ENCODE assay signal across 27 cellular contexts in genomic region chr5:57677235-57677634, GRCh38.
"Had no signal": no experiment of that assay in that cellular context is flagged by ENCODE, and none has a peak within 500 bp of the region (broad histone marks: within the 10 kb centered on the region; RNA-seq: fewer than 3 reads in every experiment).

No MANE protein-coding gene starts in this region.

- H3K27me3 Mint-ChIP-seq: activated naive CD8-positive, alpha-beta T cell treated with anti-CD3 and anti-CD28 coated beads, Interleukin-2, amount 10 ng/mL, durations not matched to agents 7 days and 5 days; brain had no signal

- H3K27ac Mint-ChIP-seq: activated CD4-positive, alpha-beta memory T cell treated with anti-CD3 and anti-CD28 coated beads, Interleukin-2, amount 10 ng/mL, durations not matched to agents 7 days and 5 days; activated CD4-positive, alpha-beta T cell treated with anti-CD3 and anti-CD28 coated beads for 36 hours; activated CD4-positive, alpha-beta T cell treated with anti-CD3 and anti-CD28 coated beads, Interleukin-2, amount 10 ng/mL, durations not matched to agents 7 days and 5 days; activated naive CD4-positive, alpha-beta T cell treated with anti-CD3 and anti-CD28 coated beads, Interleukin-2, amount 10 ng/mL, durations not matched to agents 7 days and 5 days; activated naive CD4-positive, alpha-beta T cell treated with anti-CD3 and anti-CD28 coated beads, Interleukin-2, amount 50 U/mL, for 72 hours; activated naive CD8-positive, alpha-beta T cell treated with anti-CD3 and anti-CD28 coated beads, Interleukin-2, amount 10 ng/mL, durations not matched to agents 7 days and 5 days; activated T-cell treated with anti-CD3 and anti-CD28 coated beads, Interleukin-2, amount 50 U/mL, for 24 hours; activated T-cell treated with anti-CD3 and anti-CD28 coated beads, Interleukin-2, amount 50 U/mL, for 72 hours had no signal

- H3K36me3 Mint-ChIP-seq: activated naive CD4-positive, alpha-beta T cell treated with anti-CD3 and anti-CD28 coated beads, Interleukin-2, amount 10 ng/mL, durations not matched to agents 7 days and 5 days; activated naive CD4-positive, alpha-beta T cell treated with anti-CD3 and anti-CD28 coated beads, Interleukin-2, amount 50 U/mL, for 72 hours; activated naive CD8-positive, alpha-beta T cell treated with anti-CD3 and anti-CD28 coated beads, Interleukin-2, amount 10 ng/mL, durations not matched to agents 7 days and 5 days; brain had no signal

- H3K4me1 Mint-ChIP-seq: activated CD4-positive, alpha-beta memory T cell treated with anti-CD3 and anti-CD28 coated beads, Interleukin-2, amount 10 ng/mL, durations not matched to agents 7 days and 5 days; activated CD4-positive, alpha-beta T cell treated with anti-CD3 and anti-CD28 coated beads for 36 hours; activated CD4-positive, alpha-beta T cell treated with anti-CD3 and anti-CD28 coated beads, Interleukin-2, amount 10 ng/mL, durations not matched to agents 7 days and 5 days; activated naive CD4-positive, alpha-beta T cell treated with anti-CD3 and anti-CD28 coated beads, Interleukin-2, amount 10 ng/mL, durations not matched to agents 7 days and 5 days; activated naive CD8-positive, alpha-beta T cell treated with anti-CD3 and anti-CD28 coated beads, Interleukin-2, amount 10 ng/mL, durations not matched to agents 7 days and 5 days had no signal

- ATAC-seq: activated CD4-positive, alpha-beta T cell treated with anti-CD3 and anti-CD28 coated beads for 36 hours; activated naive CD4-positive, alpha-beta T cell treated with anti-CD3 and anti-CD28 coated beads, Interleukin-2, amount 50 U/mL, for 72 hours; activated T-cell treated with anti-CD3 and anti-CD28 coated beads, Interleukin-2, amount 50 U/mL, for 72 hours had no signal

- H3K9me3 ChIP-seq: ascending aorta, breast epithelium, colonic mucosa, esophagus squamous epithelium had no signal

- H3K27me3 ChIP-seq: ascending aorta, breast epithelium, cardiac muscle cell, colonic mucosa, esophagus squamous epithelium had no signal

- H3K4me3 ChIP-seq: ascending aorta, breast epithelium, cardiac muscle cell, colonic mucosa, esophagus squamous epithelium had no signal

- H3K9me3 Mint-ChIP-seq: activated CD4-positive, alpha-beta memory T cell treated with anti-CD3 and anti-CD28 coated beads, Interleukin-2, amount 10 ng/mL, durations not matched to agents 7 days and 5 days; activated CD4-positive, alpha-beta T cell treated with anti-CD3 and anti-CD28 coated beads, Interleukin-2, amount 10 ng/mL, durations not matched to agents 7 days and 5 days; activated naive CD4-positive, alpha-beta T cell treated with anti-CD3 and anti-CD28 coated beads, Interleukin-2, amount 10 ng/mL, durations not matched to agents 7 days and 5 days; activated naive CD4-positive, alpha-beta T cell treated with anti-CD3 and anti-CD28 coated beads, Interleukin-2, amount 50 U/mL, for 72 hours; activated naive CD8-positive, alpha-beta T cell treated with anti-CD3 and anti-CD28 coated beads, Interleukin-2, amount 10 ng/mL, durations not matched to agents 7 days and 5 days; activated T-cell treated with anti-CD3 and anti-CD28 coated beads, Interleukin-2, amount 50 U/mL, for 24 hours; activated T-cell treated with anti-CD3 and anti-CD28 coated beads, Interleukin-2, amount 50 U/mL, for 72 hours had no signal

- H3K4me3 Mint-ChIP-seq: activated CD4-positive, alpha-beta memory T cell treated with anti-CD3 and anti-CD28 coated beads, Interleukin-2, amount 10 ng/mL, durations not matched to agents 7 days and 5 days; activated CD4-positive, alpha-beta T cell treated with anti-CD3 and anti-CD28 coated beads for 36 hours; activated CD4-positive, alpha-beta T cell treated with anti-CD3 and anti-CD28 coated beads, Interleukin-2, amount 10 ng/mL, durations not matched to agents 7 days and 5 days; activated naive CD4-positive, alpha-beta T cell treated with anti-CD3 and anti-CD28 coated beads, Interleukin-2, amount 10 ng/mL, durations not matched to agents 7 days and 5 days; activated naive CD8-positive, alpha-beta T cell treated with anti-CD3 and anti-CD28 coated beads, Interleukin-2, amount 10 ng/mL, durations not matched to agents 7 days and 5 days; activated T-cell treated with anti-CD3 and anti-CD28 coated beads, Interleukin-2, amount 50 U/mL, for 24 hours; activated T-cell treated with anti-CD3 and anti-CD28 coated beads, Interleukin-2, amount 50 U/mL, for 72 hours; brain had no signal

- H3K27ac ChIP-seq: ascending aorta, breast epithelium, cardiac muscle cell, colonic mucosa, epithelial cell of prostate, esophagus squamous epithelium had no signal

- DNase-seq: activated CD4-positive, alpha-beta memory T cell treated with anti-CD3 and anti-CD28 coated beads, Interleukin-2, amount 10 ng/mL, durations not matched to agents 7 days and 5 days; activated CD4-positive, alpha-beta T cell treated with anti-CD3 and anti-CD28 coated beads for 36 hours; activated CD4-positive, alpha-beta T cell treated with anti-CD3 and anti-CD28 coated beads, Interleukin-2, amount 10 ng/mL, durations not matched to agents 7 days and 5 days; activated CD4-positive, alpha-beta T cell treated with anti-CD3 and anti-CD28 coated beads, Interleukin-2, amount 50 U/mL, for 4 hours; activated CD4-positive, CD25-positive, alpha-beta regulatory T cell; activated CD4-positive, CD25-positive, alpha-beta regulatory T cell treated with anti-CD3 and anti-CD28 coated beads, Interleukin-2, amount 50 U/mL, for 72 hours; activated CD8-positive, alpha-beta memory T cell treated with anti-CD3 and anti-CD28 coated beads, Interleukin-2, amount 50 U/mL, for 48 hours; activated gamma-delta T cell; activated naive CD4-positive, alpha-beta T cell; activated naive CD4-positive, alpha-beta T cell treated with anti-CD3 and anti-CD28 coated beads, Interleukin-2, amount 10 ng/mL, durations not matched to agents 7 days and 5 days; activated naive CD8-positive, alpha-beta T cell treated with anti-CD3 and anti-CD28 coated beads, Interleukin-2, amount 10 ng/mL, durations not matched to agents 7 days and 5 days; activated T-cell treated with anti-CD3 and anti-CD28 coated beads for 4 hours; activated T-cell treated with anti-CD3 and anti-CD28 coated beads, Interleukin-2, amount 50 U/mL, for 24 hours; activated T-cell treated with anti-CD3 and anti-CD28 coated beads, Interleukin-2, amount 50 U/mL, for 72 hours; central memory CD4-positive, alpha-beta T cell; cerebellar nuclear complex; colonic mucosa; effector CD8-positive, alpha-beta T cell; esophagus squamous epithelium; head of caudate nucleus; T-helper 2 cell had no signal

- H3K4me1 ChIP-seq: ascending aorta, breast epithelium, colonic mucosa had no signal

- H3K36me3 ChIP-seq: ascending aorta, breast epithelium, cardiac muscle cell, colonic mucosa, esophagus squamous epithelium had no signal
